In the genomic region with DNA sequence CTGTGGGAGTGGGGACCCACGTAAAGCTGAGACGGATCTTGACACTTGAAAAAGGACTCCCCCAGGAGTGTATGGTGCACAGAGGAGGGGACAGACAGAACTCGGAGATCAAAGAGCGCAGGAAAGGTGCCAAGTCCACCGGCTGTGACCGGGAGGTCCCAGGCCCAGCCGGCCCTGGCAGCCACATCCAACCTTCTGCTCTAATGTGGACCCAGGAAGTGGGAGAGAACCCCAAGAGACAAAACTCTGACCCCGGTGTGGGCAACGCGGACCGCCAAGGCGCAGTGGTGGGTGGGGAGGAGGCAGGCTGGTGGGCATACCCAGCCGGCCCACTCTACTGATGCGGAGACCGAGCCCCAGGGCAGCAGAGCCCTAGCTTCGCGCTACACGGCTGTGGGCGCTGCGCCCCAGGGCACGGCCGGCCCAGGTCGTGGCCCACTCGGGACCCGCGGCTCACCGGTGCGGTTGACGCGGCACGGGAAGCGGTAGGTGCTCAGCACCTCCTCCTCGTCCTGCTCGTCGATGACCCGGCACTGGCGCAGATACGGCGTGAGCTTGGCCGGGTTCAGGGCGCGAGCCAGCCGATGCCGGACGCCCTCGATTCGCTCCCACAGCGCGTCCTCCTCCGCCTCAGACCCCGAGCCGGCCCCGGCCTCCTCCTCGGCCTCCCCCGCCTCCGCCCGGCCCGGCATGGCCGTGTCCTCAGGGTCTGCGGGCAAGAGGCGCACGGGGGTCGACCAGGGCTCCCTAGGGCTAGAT, we compare ENCODE assay signal across 8 cellular contexts. TPM values are rescaled to one million over a fixed set of nuclear protein-coding genes. Genes with fewer than 3 reads are reported as not detected.
DNase-seq lines count a peak whose midpoint lies in the region; ATAC-seq and TF ChIP-seq lines count a peak whose summit lies in the region.

No MANE protein-coding gene starts in this region.

- H3K36me3 ChIP-seq in iPS-20b (ENCODE audit: insufficient read depth, low read depth, low read length) = no peaks in the 10 kb centered on the region

- DNase-seq in HL-60 (ENCODE audit: low read depth in 1 of 2, low spot score in 1 of 2) (no peak), mesenteric fat pad (ENCODE audit: low spot score) (no peak)
- DNase-seq in activated naive CD8-positive, alpha-beta T cell treated with anti-CD3 and anti-CD28 coated beads, Interleukin-2, amount 50 U/mL, for 24 hours = no peak

- H3K4me1 ChIP-seq in iPS-20b (ENCODE audit: insufficient read depth, low read length) = no peaks in the 10 kb centered on the region

- H3K27me3 ChIP-seq in HL-60 (ENCODE audit: insufficient read depth, poor library complexity, severe bottlenecking) (peaks cover 42% of the 10 kb centered on the region), iPS-20b (ENCODE audit: insufficient read depth, low read length) (peaks cover 42% of the 10 kb centered on the region)

- H3K27ac ChIP-seq in HL-60 (replicated peaks) (no peak overlapping the region), iPS-20b (ENCODE audit: low read length) (no peak overlapping the region)

- H3K4me3 ChIP-seq in HL-60 (replicated peaks; ENCODE audit: insufficient read depth, low read length) (peak overlapping the region; percentile 39), iPS-20b (ENCODE audit: low read length) (peak overlapping the region; percentile 60; the same call in 1 of the 2 replicates)

- H3K27me3 Mint-ChIP-seq in activated naive CD8-positive, alpha-beta T cell treated with anti-CD3 and anti-CD28 coated beads, Interleukin-2, amount 50 U/mL, for 24 hours = peaks cover 31% of the 10 kb centered on the region
- H3K27me3 Mint-ChIP-seq in stimulated activated memory B cell treated with anti-CD40 and anti-IgM and Interleukin-4, amounts not matched to agents 10 μg/mL and 1 μg/mL and 100 μg/mL, for 72 hours = peaks cover 69% of the 10 kb centered on the region

- H3K9me3 ChIP-seq in iPS-20b (ENCODE audit: insufficient read depth, low read depth, low read length) = no peaks in the 10 kb centered on the region; the same call in 1 of the 2 replicates

- H3K36me3 Mint-ChIP-seq in activated naive CD8-positive, alpha-beta T cell treated with anti-CD3 and anti-CD28 coated beads, Interleukin-2, amount 50 U/mL, for 24 hours (ENCODE audit: low read depth) = no peaks in the 10 kb centered on the region
- H3K36me3 Mint-ChIP-seq in stimulated activated memory B cell treated with anti-CD40 and anti-IgM and Interleukin-4, amounts not matched to agents 10 μg/mL and 1 μg/mL and 100 μg/mL, for 72 hours = no peaks in the 10 kb centered on the region

- H3K4me3 Mint-ChIP-seq in activated naive CD8-positive, alpha-beta T cell treated with anti-CD3 and anti-CD28 coated beads, Interleukin-2, amount 50 U/mL, for 24 hours = peak overlapping the region; percentile 48
- H3K4me3 Mint-ChIP-seq in stimulated activated memory B cell treated with anti-CD40 and anti-IgM and Interleukin-4, amounts not matched to agents 10 μg/mL and 1 μg/mL and 100 μg/mL, for 72 hours = peak overlapping the region; percentile 40

- no peaks in the 10 kb centered on the region for H3K9me3 Mint-ChIP-seq in activated naive CD8-positive, alpha-beta T cell treated with anti-CD3 and anti-CD28 coated beads, Interleukin-2, amount 50 U/mL, for 24 hours
- no peaks in the 10 kb centered on the region for H3K9me3 Mint-ChIP-seq in stimulated activated memory B cell treated with anti-CD40 and anti-IgM and Interleukin-4, amounts not matched to agents 10 μg/mL and 1 μg/mL and 100 μg/mL, for 72 hours

- TF ChIP-seq CTCF in HL-60 (IDR thresholded peaks at IDR 0.05; ENCODE audit: insufficient read depth, low read length) = no peak

- H3K4me1 Mint-ChIP-seq in activated naive CD8-positive, alpha-beta T cell treated with anti-CD3 and anti-CD28 coated beads, Interleukin-2, amount 50 U/mL, for 24 hours = peaks cover 3% of the 10 kb centered on the region
- peaks cover 7% of the 10 kb centered on the region for H3K4me1 Mint-ChIP-seq in stimulated activated memory B cell treated with anti-CD40 and anti-IgM and Interleukin-4, amounts not matched to agents 10 μg/mL and 1 μg/mL and 100 μg/mL, for 72 hours

- no peak overlapping the region for H3K27ac Mint-ChIP-seq in activated naive CD8-positive, alpha-beta T cell treated with anti-CD3 and anti-CD28 coated beads, Interleukin-2, amount 50 U/mL, for 24 hours
- H3K27ac Mint-ChIP-seq in stimulated activated memory B cell treated with anti-CD40 and anti-IgM and Interleukin-4, amounts not matched to agents 10 μg/mL and 1 μg/mL and 100 μg/mL, for 72 hours = no peak overlapping the region

- no peak for ATAC-seq in activated naive CD8-positive, alpha-beta T cell treated with anti-CD3 and anti-CD28 coated beads, Interleukin-2, amount 50 U/mL, for 24 hours
- no peak for ATAC-seq in stimulated activated memory B cell treated with anti-CD40 and anti-IgM and Interleukin-4, amounts not matched to agents 10 μg/mL and 1 μg/mL and 100 μg/mL, for 72 hours
- ATAC-seq in GM21576 (IDR thresholded peaks at IDR 0.05; ENCODE audit: unreplicated experiment) (no peak), HG03135 (IDR thresholded peaks at IDR 0.05; ENCODE audit: unreplicated experiment) (no peak), HG03457 (IDR thresholded peaks at IDR 0.05; ENCODE audit: unreplicated experiment) (no peak)

- no peak overlapping the region for H3K9ac ChIP-seq in iPS-20b (ENCODE audit: low read depth, low read length)

RNA-seq across cellular contexts. Expression of a gene that starts 0.5 kb away (rescaled TPM):
- total RNA-seq in mesenteric fat pad = 10.8 TPM

RNA-seq across cellular contexts. Expression of a gene that starts 32.5 kb away (rescaled TPM):
- 33.6 TPM for total RNA-seq in mesenteric fat pad

RNA-seq across cellular contexts. Expression of a gene that starts 41.6 kb away (rescaled TPM):
- 102 TPM for total RNA-seq in mesenteric fat pad
